21 cellular contexts compared by ENCODE assay signal in the genomic region with DNA sequence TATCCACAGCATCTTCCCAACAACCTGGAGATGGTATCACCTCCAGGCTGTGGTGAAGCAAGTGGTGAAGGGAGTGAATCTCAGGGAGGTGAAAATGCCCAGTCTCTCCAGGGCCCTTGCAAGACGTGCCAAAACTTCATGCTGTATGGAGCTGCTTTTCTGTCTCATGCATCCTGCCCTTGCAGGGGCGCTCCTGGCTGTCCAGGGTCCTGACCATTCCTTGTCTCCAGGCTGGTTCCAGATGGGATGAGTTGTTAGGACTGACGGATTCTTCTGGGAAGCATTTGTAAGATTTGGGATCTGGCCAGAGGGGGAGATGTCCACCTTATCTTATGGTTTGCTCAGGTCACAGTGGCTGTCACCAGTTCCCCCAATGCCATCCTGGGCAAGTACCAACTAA. TPM values are rescaled to one million over a fixed set of nuclear protein-coding genes. Genes with fewer than 3 reads are reported as not detected.
A peak's percentile ranks its signal among the peaks of the same experiment; 100 is the strongest.
DNase-seq lines count a peak whose midpoint lies in the region; ATAC-seq, FAIRE-seq and TF ChIP-seq lines count a peak whose summit lies in the region.
"Had no signal": no experiment of that assay in that cellular context is flagged by ENCODE, and none has a peak within 500 bp of the region (broad histone marks: within the 10 kb centered on the region; RNA-seq: fewer than 3 reads in every experiment).

No MANE protein-coding gene starts in this region.

- no peak overlapping the region for H3K27ac ChIP-seq in GM23248
- H3K27ac ChIP-seq in H1 (ENCODE audit: low read depth, low read length) = no peak overlapping the region
- no peak overlapping the region for H3K27ac ChIP-seq in mesendoderm (ENCODE audit: low read depth, low read length)
- H3K27ac ChIP-seq: C4-2B had no signal

- H3K79me1 ChIP-seq in H1 (ENCODE audit: low read depth, low read length) = no peaks in the 10 kb centered on the region
- no peaks in the 10 kb centered on the region for H3K79me1 ChIP-seq in mesendoderm (ENCODE audit: low read length)

- H3K9me3 ChIP-seq in GM23248 (ENCODE audit: low read depth) (no peaks in the 10 kb centered on the region), H1 (ENCODE audit: insufficient read depth in 2 of 2, low read depth in 1 of 2, low read length in 1 of 2) (no peaks in the 10 kb centered on the region)

- H3K36me3 ChIP-seq in GM23248 (ENCODE audit: low read depth) = no peaks in the 10 kb centered on the region
- H3K36me3 ChIP-seq in H1 (ENCODE audit: control insufficient read depth in 2 of 4, insufficient read depth in 4 of 4, low read length in 3 of 4) = no peaks in the 10 kb centered on the region
- no peaks in the 10 kb centered on the region for H3K36me3 ChIP-seq in mesendoderm (ENCODE audit: control insufficient read depth, insufficient read depth, low read length)

- no peak overlapping the region for H3K56ac ChIP-seq in H1 (replicated peaks; ENCODE audit: insufficient read length, low read depth, low read length)
- H3K56ac ChIP-seq in mesendoderm (ENCODE audit: low read length) = no peak overlapping the region

- H3K9ac ChIP-seq in GM23248 (no peak overlapping the region), H1 (replicated peaks in 1 of 4; ENCODE audit: extremely low read depth in 1 of 4, low read depth in 3 of 4, low read length in 3 of 4) (no peak overlapping the region), mesendoderm (ENCODE audit: low read length) (no peak overlapping the region)

- POLR2A ChIA-PET in H1 (lab: Charles Lee; ENCODE audit: partially characterized antibody) = no interaction called here

- no peak overlapping the region for H4K8ac ChIP-seq in H1 (ENCODE audit: extremely low read depth, insufficient read depth, low read length)
- H4K8ac ChIP-seq in mesendoderm (ENCODE audit: low read depth, low read length) = no peak overlapping the region

- H4K91ac ChIP-seq in H1 (replicated peaks; ENCODE audit: insufficient read length, low read length) = no peak overlapping the region

- no peaks in the 10 kb centered on the region for H3K9me2 ChIP-seq in GM23248 (ENCODE audit: insufficient read depth)

- H2AFZ ChIP-seq in GM23248 (no peak overlapping the region), H1 (ENCODE audit: low read length) (no peak overlapping the region)

- ATAC-seq in HG03460 (IDR thresholded peaks at IDR 0.05; ENCODE audit: unreplicated experiment) = no peak
- ATAC-seq: HCT116 had no signal

- in situ Hi-C loops in GM23248 (cut with MboI) = no loop called here

- H3K4me2 ChIP-seq in GM23248 (ENCODE audit: unreplicated experiment) (no peak overlapping the region), H1 (ENCODE audit: insufficient read depth in 1 of 2, low read depth in 2 of 2, low read length in 2 of 2) (no peak overlapping the region), mesendoderm (ENCODE audit: low read length) (no peak overlapping the region)

- no peak overlapping the region for H2BK5ac ChIP-seq in H1 (ENCODE audit: low read depth, low read length)
- no peak overlapping the region for H2BK5ac ChIP-seq in mesendoderm (ENCODE audit: low read length)

- H3K4ac ChIP-seq in H1 (replicated peaks; ENCODE audit: insufficient read length, low read depth, low read length) (no peak overlapping the region), mesendoderm (ENCODE audit: low read depth, low read length) (no peak overlapping the region)

- no peak overlapping the region for H3K18ac ChIP-seq in H1 (ENCODE audit: extremely low read depth, low read length)
- H3K18ac ChIP-seq in mesendoderm (ENCODE audit: low read length) = no peak overlapping the region

- no peaks in the 10 kb centered on the region for H3K27me3 ChIP-seq in GM23248 (replicated peaks; ENCODE audit: insufficient read depth)
- H3K27me3 ChIP-seq in H1 (replicated peaks in 1 of 4; ENCODE audit: control insufficient read depth in 3 of 4, extremely low read depth in 1 of 4, insufficient read depth in 3 of 4, low read length in 3 of 4) = no peaks in the 10 kb centered on the region
- no peaks in the 10 kb centered on the region for H3K27me3 ChIP-seq in mesendoderm (ENCODE audit: insufficient read depth, low read length, poor library complexity)

- H2BK15ac ChIP-seq in H1 (ENCODE audit: low read length) (no peak overlapping the region), mesendoderm (replicated peaks; ENCODE audit: low read depth) (no peak overlapping the region)

- no peak overlapping the region for H3K23ac ChIP-seq in H1 (ENCODE audit: insufficient read length)
- no peak overlapping the region for H3K23ac ChIP-seq in mesendoderm (ENCODE audit: low read length)

- no peak overlapping the region for H3K4me3 ChIP-seq in GM23248
- H3K4me3 ChIP-seq in H1 (ENCODE audit: extremely low read depth in 1 of 4, insufficient read depth in 2 of 4, low read depth in 3 of 4, low read length in 4 of 4) = no peak overlapping the region
- no peak overlapping the region for H3K4me3 ChIP-seq in mesendoderm (ENCODE audit: low read length)

- no peak overlapping the region for H4K5ac ChIP-seq in H1 (ENCODE audit: insufficient read length, low read depth, low read length)
- no peak overlapping the region for H4K5ac ChIP-seq in mesendoderm (ENCODE audit: low read length)

- no peak overlapping the region for H3K14ac ChIP-seq in H1 (ENCODE audit: insufficient read length)

- CTCF ChIA-PET in H1 (lab: Charles Lee; ENCODE audit: partially characterized antibody) = interaction anchor here (0.8 to 4.0 kb wide), 3 partner anchors 16 to 23 kb away, joined by 3 to 31 read pairs (median 4); no protein-coding TSS in a partner anchor

- no peak for TF ChIP-seq CTCF in H1 (IDR thresholded peaks at IDR 0.05; ENCODE audit: control extremely low read depth in 1 of 3, insufficient read depth in 1 of 3, low read depth in 1 of 3, low read length in 3 of 3)

- H2BK12ac ChIP-seq in H1 (ENCODE audit: low read depth, low read length) = peak overlapping the region; percentile 27; the same call in 1 of the 2 replicates

- H2AK5ac ChIP-seq in H1 (ENCODE audit: low read depth, low read length) = no peak overlapping the region
- H2AK5ac ChIP-seq in mesendoderm (ENCODE audit: low read length) = no peak overlapping the region

- H4K20me1 ChIP-seq in GM23248 (ENCODE audit: insufficient read depth) = no peaks in the 10 kb centered on the region
- H4K20me1 ChIP-seq in H1 (replicated peaks in 1 of 2; ENCODE audit: control insufficient read depth in 1 of 2, insufficient read depth in 2 of 2, low read length in 2 of 2) = no peaks in the 10 kb centered on the region

- peaks cover 14% of the 10 kb centered on the region for H3K4me1 ChIP-seq in GM23248 (ENCODE audit: insufficient read depth)
- peaks cover 0 to 5% (median 3%) of the 10 kb centered on the region in 4 experiments; a peak in 3 of 7 replicates for H3K4me1 ChIP-seq in H1 (replicated peaks in 1 of 4; ENCODE audit: control insufficient read depth in 3 of 4, insufficient read depth in 4 of 4, low read length in 3 of 4)
- H3K4me1 ChIP-seq in mesendoderm (ENCODE audit: control insufficient read depth, low read depth, low read length) = peaks cover 2% of the 10 kb centered on the region

- 0 out of 2 replicates have a peak, but pooled peaks cover 10% of the 10 kb centered on the region for H3F3A ChIP-seq in GM23248 (ENCODE audit: insufficient read depth)

- no peak for TF ChIP-seq RAD21 in Ishikawa (IDR thresholded peaks at IDR 0.05; ENCODE audit: low read depth)
- TF ChIP-seq RAD21 in H1 (IDR thresholded peaks at IDR 0.05 in 1 of 2, conservative IDR thresholded peaks at IDR 0.05 in 1 of 2; ENCODE audit: low read depth in 2 of 2, low read length in 2 of 2) = no peak

- H3K79me2 ChIP-seq in GM23248 (ENCODE audit: insufficient read depth) (no peaks in the 10 kb centered on the region), H1 (ENCODE audit: control insufficient read depth in 1 of 2, insufficient read depth in 2 of 2, low read length in 2 of 2) (no peaks in the 10 kb centered on the region), mesendoderm (ENCODE audit: control insufficient read depth, insufficient read depth, low read length) (no peaks in the 10 kb centered on the region)

- H2BK20ac ChIP-seq in H1 (ENCODE audit: low read length) = no peak overlapping the region

- no peaks in the 10 kb centered on the region; the same call in 1 of the 2 replicates for H3K23me2 ChIP-seq in H1 (ENCODE audit: low read depth, low read length)

- FAIRE-seq in H1 (lab: Jason Lieb, UNC) = no peak
- FAIRE-seq: D721Med, G401.6 had no signal

- TF ChIP-seq EP300 in Ishikawa (IDR thresholded peaks at IDR 0.05; ENCODE audit: borderline replicate concordance) (no peak), H1 (IDR thresholded peaks at IDR 0.05; ENCODE audit: borderline replicate concordance in 1 of 2, low read depth in 2 of 2, low read length in 2 of 2) (no peak)

- DNase-seq in GM23248 (peak; percentile 10), H1 (ENCODE audit: low read depth in 1 of 2, low spot score in 2 of 2) (no peak), mesendoderm (peak; percentile 66)
- DNase-seq in effector CD8-positive, alpha-beta T cell (lab: John Stamatoyannopoulos, UW) = no peak
- no peak for DNase-seq in stimulated activated CD4-positive, alpha-beta T cell treated with anti-CD3 and anti-CD28 coated beads, Interleukin-2, amount 100 ng/mL, for 48 hours
- DNase-seq: ACHN; DMS79 treated with DMSO at 0.1 percent for 48 hours; NCI-H1105 treated with DMSO at 0.1 percent for 48 hours; NCI-H1694; NCI-H2081 treated with DMSO at 0.1 percent for 48 hours; NCI-H748 treated with DMSO at 0.1 percent for 48 hours; NK-92 treated with Interleukin-12 subunit alpha and Interleukin-12 subunit beta, amount 100 ng/mL, for 24 hours; SHP77 treated with DMSO at 0.1 percent for 48 hours had no signal

- H2BK120ac ChIP-seq in H1 (replicated peaks; ENCODE audit: low read depth, low read length) = no peak overlapping the region
- H2BK120ac ChIP-seq in mesendoderm (ENCODE audit: low read depth, low read length) = no peak overlapping the region

- no peak for TF ChIP-seq POLR2A in H1 (IDR thresholded peaks at IDR 0.05; ENCODE audit: control extremely low read depth in 1 of 2, low read depth in 2 of 2, low read length in 2 of 2)

- WGBS in GM23248 (ENCODE audit: low coverage in 1 of 2, low lambda C conversion rate in 2 of 2, missing lambda C conversion rate in 2 of 2), 2 experiments = 25 to 36% methylated on average over 3 of the region's 3 CpGs
- 76% methylated on average over 3 of the region's 3 CpGs; no CpG with 5 or more reads in 1 of the 2 experiments for WGBS in H1 (ENCODE audit: extremely low coverage in 1 of 2, insufficient coverage in 1 of 2, insufficient read length in 1 of 2, insufficient replicate concordance in 2 of 2, low coverage in 1 of 2, low lambda C conversion rate in 2 of 2, missing lambda C conversion rate in 1 of 2), 2 experiments
- WGBS in mesendoderm (ENCODE audit: extremely low coverage, insufficient coverage, low lambda C conversion rate) = no CpG with 5 or more reads among the region's 3 CpGs

RNA-seq across cellular contexts. Expression of a gene that starts 15.8 kb away (rescaled TPM):
- not detected in 2 replicates for total RNA-seq in GM23248 (2014; rRNA removed; shearing (Covaris generic))
- polyA plus RNA-seq in GM23248 (2016; fragmentation: Nextera tagmentation; extraction: Ambion mirVana) (not detected in 2 replicates), H1 (2011; rRNA removed) (0.02 TPM in 2 replicates)
- total RNA-seq in H1 (2021; fragmentation: NEBNext Ultra II Directional; extraction: Animal tissue kit (Norgen Biotek cat#: 25700)) = not detected in 2 replicates
- 0.03 TPM for polyA plus RNA-seq in H1 (2011; cell fraction: cytosol; rRNA removed)
- polyA plus RNA-seq in H1 (2011; cell fraction: nucleus; rRNA removed) = not detected
- 0.05 to 0.08 TPM in 2 of 4 replicates, not detected in the others for polyA plus RNA-seq in H1 (2012, experiment 1 of 2)
- not detected for polyA plus RNA-seq in H1 (2012, experiment 2 of 2)
- polyA plus RNA-seq in H1 (2013, experiment 1 of 2) = 0.04 TPM
- polyA plus RNA-seq in H1 (2013, experiment 2 of 2) = 0.07 TPM
- not detected in 2 replicates for polyA minus RNA-seq in H1 (2011; rRNA and poly(A)+ RNA removed)
- not detected for polyA minus RNA-seq in H1 (2011; cell fraction: cytosol; rRNA and poly(A)+ RNA removed)
- not detected for polyA minus RNA-seq in H1 (2011; cell fraction: nucleus; rRNA and poly(A)+ RNA removed)
- 0.31 TPM for polyA plus RNA-seq in mesendoderm (2013, experiment 1 of 2)
- 0.28 TPM for polyA plus RNA-seq in mesendoderm (2013, experiment 2 of 2)
- total RNA-seq: NCI-H460, OCI-LY7 had no signal

RNA-seq across cellular contexts. Expression of a gene that starts 28.5 kb away (rescaled TPM):
- total RNA-seq in GM23248 (2014; rRNA removed; shearing (Covaris generic)) = 23.2 and 33.8 TPM in 2 replicates
- 34.2 and 35.0 TPM in 2 replicates for polyA plus RNA-seq in GM23248 (2016; fragmentation: Nextera tagmentation; extraction: Ambion mirVana)
- total RNA-seq in H1 (2021; fragmentation: NEBNext Ultra II Directional; extraction: Animal tissue kit (Norgen Biotek cat#: 25700)) = 10.8 and 11.2 TPM in 2 replicates
- polyA plus RNA-seq in H1 (2011; rRNA removed) = 41.4 and 42.6 TPM in 2 replicates
- polyA plus RNA-seq in H1 (2011; cell fraction: cytosol; rRNA removed) = 33.0 TPM
- 44.2 TPM for polyA plus RNA-seq in H1 (2011; cell fraction: nucleus; rRNA removed)
- 13.6 to 17.7 TPM (median 15.8 TPM) in 4 replicates for polyA plus RNA-seq in H1 (2012, experiment 1 of 2)
- 18.5 TPM for polyA plus RNA-seq in H1 (2012, experiment 2 of 2)
- polyA plus RNA-seq in H1 (2013, experiment 1 of 2) = 13.1 TPM
- 13.7 TPM for polyA plus RNA-seq in H1 (2013, experiment 2 of 2)
- polyA minus RNA-seq in H1 (2011; rRNA and poly(A)+ RNA removed) = 16.3 and 17.1 TPM in 2 replicates
- 9.3 TPM for polyA minus RNA-seq in H1 (2011; cell fraction: cytosol; rRNA and poly(A)+ RNA removed)
- 11.0 TPM for polyA minus RNA-seq in H1 (2011; cell fraction: nucleus; rRNA and poly(A)+ RNA removed)
- 5.6 TPM for polyA plus RNA-seq in mesendoderm (2013, experiment 1 of 2)
- 5.7 TPM for polyA plus RNA-seq in mesendoderm (2013, experiment 2 of 2)

Comparison
In these comparisons a context has a peak if more than half of its experiments do, and no peak if none do; other contexts are left out.
1. DNase-seq: peak in GM23248 (single experiment) and mesendoderm (single experiment); none in H1 (0 of 2), effector CD8-positive, alpha-beta T cell (single experiment) and stimulated activated CD4-positive, alpha-beta T cell treated with anti-CD3 and anti-CD28 coated beads, Interleukin-2, amount 100 ng/mL, for 48 hours (0 of 2).